1 cellular context compared by ENCODE assay signal in the genomic region with DNA sequence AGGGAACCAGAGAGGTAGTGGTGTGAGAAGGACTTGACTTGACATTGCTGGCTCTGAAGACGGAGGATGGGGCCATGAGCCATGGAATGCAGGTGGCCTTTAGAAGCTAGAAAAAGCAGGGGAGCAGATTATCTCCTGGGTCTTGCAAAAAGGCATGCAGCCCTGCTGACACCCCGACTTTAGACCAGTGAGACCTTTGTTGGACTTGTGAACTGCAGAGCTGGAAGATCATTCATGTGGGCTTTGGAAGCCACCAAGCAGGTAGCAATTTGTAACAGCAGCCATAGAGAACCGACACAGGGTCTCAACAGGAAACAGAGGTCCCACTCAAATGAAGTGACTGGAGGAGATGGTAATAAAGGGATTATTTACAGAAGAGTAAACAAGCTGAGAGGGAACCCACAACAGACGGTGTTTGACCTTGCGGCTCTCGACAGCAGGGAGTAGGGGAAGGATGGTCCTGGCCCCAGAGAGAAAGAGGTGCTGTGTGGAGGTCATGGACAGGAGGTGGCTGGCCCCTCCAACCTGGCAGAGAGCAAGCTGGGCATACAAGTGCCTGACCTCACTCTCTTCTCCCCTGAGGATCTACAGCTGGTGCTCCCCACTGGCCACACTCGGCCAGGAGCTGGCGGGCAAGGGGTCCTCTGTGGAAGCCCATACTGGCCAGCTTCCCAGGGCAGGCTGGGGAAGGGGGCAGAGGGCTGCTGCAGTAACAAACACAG.
A peak's percentile ranks its signal among the peaks of the same experiment; 100 is the strongest.
TF ChIP-seq lines count a peak whose summit lies in the region.

No MANE protein-coding gene starts in this region.

TF ChIP-seq in HepG2, 621 proteins besides CTCF, POLR2A, EP300 and RAD21 (continued from another document and continues in another):
- TF ChIP-seq, protein P1, sequence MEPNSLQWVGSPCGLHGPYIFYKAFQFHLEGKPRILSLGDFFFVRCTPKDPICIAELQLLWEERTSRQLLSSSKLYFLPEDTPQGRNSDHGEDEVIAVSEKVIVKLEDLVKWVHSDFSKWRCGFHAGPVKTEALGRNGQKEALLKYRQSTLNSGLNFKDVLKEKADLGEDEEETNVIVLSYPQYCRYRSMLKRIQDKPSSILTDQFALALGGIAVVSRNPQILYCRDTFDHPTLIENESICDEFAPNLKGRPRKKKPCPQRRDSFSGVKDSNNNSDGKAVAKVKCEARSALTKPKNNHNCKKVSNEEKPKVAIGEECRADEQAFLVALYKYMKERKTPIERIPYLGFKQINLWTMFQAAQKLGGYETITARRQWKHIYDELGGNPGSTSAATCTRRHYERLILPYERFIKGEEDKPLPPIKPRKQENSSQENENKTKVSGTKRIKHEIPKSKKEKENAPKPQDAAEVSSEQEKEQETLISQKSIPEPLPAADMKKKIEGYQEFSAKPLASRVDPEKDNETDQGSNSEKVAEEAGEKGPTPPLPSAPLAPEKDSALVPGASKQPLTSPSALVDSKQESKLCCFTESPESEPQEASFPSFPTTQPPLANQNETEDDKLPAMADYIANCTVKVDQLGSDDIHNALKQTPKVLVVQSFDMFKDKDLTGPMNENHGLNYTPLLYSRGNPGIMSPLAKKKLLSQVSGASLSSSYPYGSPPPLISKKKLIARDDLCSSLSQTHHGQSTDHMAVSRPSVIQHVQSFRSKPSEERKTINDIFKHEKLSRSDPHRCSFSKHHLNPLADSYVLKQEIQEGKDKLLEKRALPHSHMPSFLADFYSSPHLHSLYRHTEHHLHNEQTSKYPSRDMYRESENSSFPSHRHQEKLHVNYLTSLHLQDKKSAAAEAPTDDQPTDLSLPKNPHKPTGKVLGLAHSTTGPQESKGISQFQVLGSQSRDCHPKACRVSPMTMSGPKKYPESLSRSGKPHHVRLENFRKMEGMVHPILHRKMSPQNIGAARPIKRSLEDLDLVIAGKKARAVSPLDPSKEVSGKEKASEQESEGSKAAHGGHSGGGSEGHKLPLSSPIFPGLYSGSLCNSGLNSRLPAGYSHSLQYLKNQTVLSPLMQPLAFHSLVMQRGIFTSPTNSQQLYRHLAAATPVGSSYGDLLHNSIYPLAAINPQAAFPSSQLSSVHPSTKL (CRISPR knock-in tag; IDR thresholded peaks at IDR 0.05), result peak; percentile 45
- TF ChIP-seq ZFP82 (CRISPR knock-in tag; IDR thresholded peaks at IDR 0.05; ENCODE audit: borderline replicate concordance) (no peak), ZNF253 (CRISPR knock-in tag; IDR thresholded peaks at IDR 0.05; ENCODE audit: borderline replicate concordance) (no peak), RCOR2 (CRISPR knock-in tag; IDR thresholded peaks at IDR 0.05) (peak; percentile 41), ZBTB7A (CRISPR knock-in tag; IDR thresholded peaks at IDR 0.05) (peak; percentile 59; the same call in 1 of the 2 replicates), SOX6 (IDR thresholded peaks at IDR 0.05) (no peak), SOX6 (CRISPR knock-in tag; IDR thresholded peaks at IDR 0.05) (no peak), ZFP41 (CRISPR knock-in tag; IDR thresholded peaks at IDR 0.05; ENCODE audit: borderline replicate concordance) (no peak), JUND (CRISPR knock-in tag; IDR thresholded peaks at IDR 0.05) (0 out of 2 replicates have a peak, but pooled peaks have one; percentile 21), SALL2 (CRISPR knock-in tag; IDR thresholded peaks at IDR 0.05) (no peak), ZFAT (CRISPR knock-in tag; conservative IDR thresholded peaks at IDR 0.05) (no peak), ZNF44 (CRISPR knock-in tag; IDR thresholded peaks at IDR 0.05) (0 out of 2 replicates have a peak, but pooled peaks have one; percentile 40), ZNF124 (CRISPR knock-in tag; IDR thresholded peaks at IDR 0.05) (no peak), ZNF589 (CRISPR knock-in tag; conservative IDR thresholded peaks at IDR 0.05) (no peak), ZNF747 (CRISPR knock-in tag; IDR thresholded peaks at IDR 0.05; ENCODE audit: borderline replicate concordance) (0 out of 2 replicates have a peak, but pooled peaks have one; percentile 26), ZNF225 (CRISPR knock-in tag; IDR thresholded peaks at IDR 0.05) (0 out of 2 replicates have a peak, but pooled peaks have one; percentile 23), ZNF33B (CRISPR knock-in tag; IDR thresholded peaks at IDR 0.05) (0 out of 2 replicates have a peak, but pooled peaks have one; percentile 44), ZNF296 (CRISPR knock-in tag; conservative IDR thresholded peaks at IDR 0.05) (no peak), ARID2 (CRISPR knock-in tag; IDR thresholded peaks at IDR 0.05; ENCODE audit: borderline replicate concordance) (no peak), ZNF317 (CRISPR knock-in tag; IDR thresholded peaks at IDR 0.05) (no peak), CREM (IDR thresholded peaks at IDR 0.05) (peak; percentile 31; the same call in 1 of the 2 replicates), CREM (CRISPR knock-in tag; IDR thresholded peaks at IDR 0.05) (no peak), CBX2 (IDR thresholded peaks at IDR 0.05; ENCODE audit: low read depth, low read length) (no peak), CBX2 (CRISPR knock-in tag; IDR thresholded peaks at IDR 0.05; ENCODE audit: low read depth) (no peak), NCOA1 (CRISPR knock-in tag; IDR thresholded peaks at IDR 0.05) (0 out of 2 replicates have a peak, but pooled peaks have one; percentile 36), GATAD2A (CRISPR knock-in tag; IDR thresholded peaks at IDR 0.05) (peak; percentile 69), ZNF768 (CRISPR knock-in tag; IDR thresholded peaks at IDR 0.05) (no peak), ARHGAP35 (CRISPR knock-in tag; IDR thresholded peaks at IDR 0.05; ENCODE audit: borderline replicate concordance) (no peak), RBM39 (IDR thresholded peaks at IDR 0.05; ENCODE audit: low read depth, low read length, poor library complexity, severe bottlenecking) (peak; percentile 28), ZMAT3 (CRISPR knock-in tag; conservative IDR thresholded peaks at IDR 0.05) (no peak), ZFP90 (CRISPR knock-in tag; IDR thresholded peaks at IDR 0.05; ENCODE audit: borderline replicate concordance) (no peak)
- TF ChIP-seq, protein P2, sequence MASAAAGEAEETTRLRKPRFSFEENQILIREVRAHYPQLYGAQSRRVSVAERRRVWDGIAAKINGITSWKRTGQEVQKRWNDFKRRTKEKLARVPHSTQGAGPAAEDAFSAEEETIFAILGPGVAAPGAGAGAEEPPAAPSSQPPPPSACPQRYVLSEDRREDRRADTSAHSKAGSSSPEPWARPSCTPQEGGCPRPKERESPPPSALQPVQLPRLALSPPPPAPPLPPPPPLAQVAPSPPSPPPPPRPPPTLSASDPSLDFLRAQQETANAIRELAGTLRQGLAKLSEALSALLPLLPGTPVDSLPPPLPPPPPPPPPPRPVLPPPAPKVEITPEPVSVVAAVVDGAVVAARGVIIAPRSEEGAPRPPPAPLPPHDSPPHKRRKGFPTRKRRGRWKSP (CRISPR knock-in tag; IDR thresholded peaks at IDR 0.05), result 0 out of 2 replicates have a peak, but pooled peaks have one; percentile 15
- TF ChIP-seq, protein P3, sequence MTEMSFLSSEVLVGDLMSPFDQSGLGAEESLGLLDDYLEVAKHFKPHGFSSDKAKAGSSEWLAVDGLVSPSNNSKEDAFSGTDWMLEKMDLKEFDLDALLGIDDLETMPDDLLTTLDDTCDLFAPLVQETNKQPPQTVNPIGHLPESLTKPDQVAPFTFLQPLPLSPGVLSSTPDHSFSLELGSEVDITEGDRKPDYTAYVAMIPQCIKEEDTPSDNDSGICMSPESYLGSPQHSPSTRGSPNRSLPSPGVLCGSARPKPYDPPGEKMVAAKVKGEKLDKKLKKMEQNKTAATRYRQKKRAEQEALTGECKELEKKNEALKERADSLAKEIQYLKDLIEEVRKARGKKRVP (CRISPR knock-in tag; IDR thresholded peaks at IDR 0.05), result no peak
- TF ChIP-seq, protein P4, sequence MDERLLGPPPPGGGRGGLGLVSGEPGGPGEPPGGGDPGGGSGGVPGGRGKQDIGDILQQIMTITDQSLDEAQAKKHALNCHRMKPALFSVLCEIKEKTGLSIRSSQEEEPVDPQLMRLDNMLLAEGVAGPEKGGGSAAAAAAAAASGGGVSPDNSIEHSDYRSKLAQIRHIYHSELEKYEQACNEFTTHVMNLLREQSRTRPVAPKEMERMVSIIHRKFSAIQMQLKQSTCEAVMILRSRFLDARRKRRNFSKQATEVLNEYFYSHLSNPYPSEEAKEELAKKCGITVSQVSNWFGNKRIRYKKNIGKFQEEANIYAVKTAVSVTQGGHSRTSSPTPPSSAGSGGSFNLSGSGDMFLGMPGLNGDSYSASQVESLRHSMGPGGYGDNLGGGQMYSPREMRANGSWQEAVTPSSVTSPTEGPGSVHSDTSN (CRISPR knock-in tag; IDR thresholded peaks at IDR 0.05), result no peak
- TF ChIP-seq, protein P5, sequence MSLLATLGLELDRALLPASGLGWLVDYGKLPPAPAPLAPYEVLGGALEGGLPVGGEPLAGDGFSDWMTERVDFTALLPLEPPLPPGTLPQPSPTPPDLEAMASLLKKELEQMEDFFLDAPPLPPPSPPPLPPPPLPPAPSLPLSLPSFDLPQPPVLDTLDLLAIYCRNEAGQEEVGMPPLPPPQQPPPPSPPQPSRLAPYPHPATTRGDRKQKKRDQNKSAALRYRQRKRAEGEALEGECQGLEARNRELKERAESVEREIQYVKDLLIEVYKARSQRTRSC (CRISPR knock-in tag; IDR thresholded peaks at IDR 0.05; ENCODE audit: low read depth), result no peak
- TF ChIP-seq, protein P6, sequence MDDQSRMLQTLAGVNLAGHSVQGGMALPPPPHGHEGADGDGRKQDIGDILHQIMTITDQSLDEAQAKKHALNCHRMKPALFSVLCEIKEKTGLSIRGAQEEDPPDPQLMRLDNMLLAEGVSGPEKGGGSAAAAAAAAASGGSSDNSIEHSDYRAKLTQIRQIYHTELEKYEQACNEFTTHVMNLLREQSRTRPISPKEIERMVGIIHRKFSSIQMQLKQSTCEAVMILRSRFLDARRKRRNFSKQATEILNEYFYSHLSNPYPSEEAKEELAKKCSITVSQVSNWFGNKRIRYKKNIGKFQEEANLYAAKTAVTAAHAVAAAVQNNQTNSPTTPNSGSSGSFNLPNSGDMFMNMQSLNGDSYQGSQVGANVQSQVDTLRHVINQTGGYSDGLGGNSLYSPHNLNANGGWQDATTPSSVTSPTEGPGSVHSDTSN (CRISPR knock-in tag; IDR thresholded peaks at IDR 0.05; ENCODE audit: borderline replicate concordance), result no peak
- TF ChIP-seq, protein P7, sequence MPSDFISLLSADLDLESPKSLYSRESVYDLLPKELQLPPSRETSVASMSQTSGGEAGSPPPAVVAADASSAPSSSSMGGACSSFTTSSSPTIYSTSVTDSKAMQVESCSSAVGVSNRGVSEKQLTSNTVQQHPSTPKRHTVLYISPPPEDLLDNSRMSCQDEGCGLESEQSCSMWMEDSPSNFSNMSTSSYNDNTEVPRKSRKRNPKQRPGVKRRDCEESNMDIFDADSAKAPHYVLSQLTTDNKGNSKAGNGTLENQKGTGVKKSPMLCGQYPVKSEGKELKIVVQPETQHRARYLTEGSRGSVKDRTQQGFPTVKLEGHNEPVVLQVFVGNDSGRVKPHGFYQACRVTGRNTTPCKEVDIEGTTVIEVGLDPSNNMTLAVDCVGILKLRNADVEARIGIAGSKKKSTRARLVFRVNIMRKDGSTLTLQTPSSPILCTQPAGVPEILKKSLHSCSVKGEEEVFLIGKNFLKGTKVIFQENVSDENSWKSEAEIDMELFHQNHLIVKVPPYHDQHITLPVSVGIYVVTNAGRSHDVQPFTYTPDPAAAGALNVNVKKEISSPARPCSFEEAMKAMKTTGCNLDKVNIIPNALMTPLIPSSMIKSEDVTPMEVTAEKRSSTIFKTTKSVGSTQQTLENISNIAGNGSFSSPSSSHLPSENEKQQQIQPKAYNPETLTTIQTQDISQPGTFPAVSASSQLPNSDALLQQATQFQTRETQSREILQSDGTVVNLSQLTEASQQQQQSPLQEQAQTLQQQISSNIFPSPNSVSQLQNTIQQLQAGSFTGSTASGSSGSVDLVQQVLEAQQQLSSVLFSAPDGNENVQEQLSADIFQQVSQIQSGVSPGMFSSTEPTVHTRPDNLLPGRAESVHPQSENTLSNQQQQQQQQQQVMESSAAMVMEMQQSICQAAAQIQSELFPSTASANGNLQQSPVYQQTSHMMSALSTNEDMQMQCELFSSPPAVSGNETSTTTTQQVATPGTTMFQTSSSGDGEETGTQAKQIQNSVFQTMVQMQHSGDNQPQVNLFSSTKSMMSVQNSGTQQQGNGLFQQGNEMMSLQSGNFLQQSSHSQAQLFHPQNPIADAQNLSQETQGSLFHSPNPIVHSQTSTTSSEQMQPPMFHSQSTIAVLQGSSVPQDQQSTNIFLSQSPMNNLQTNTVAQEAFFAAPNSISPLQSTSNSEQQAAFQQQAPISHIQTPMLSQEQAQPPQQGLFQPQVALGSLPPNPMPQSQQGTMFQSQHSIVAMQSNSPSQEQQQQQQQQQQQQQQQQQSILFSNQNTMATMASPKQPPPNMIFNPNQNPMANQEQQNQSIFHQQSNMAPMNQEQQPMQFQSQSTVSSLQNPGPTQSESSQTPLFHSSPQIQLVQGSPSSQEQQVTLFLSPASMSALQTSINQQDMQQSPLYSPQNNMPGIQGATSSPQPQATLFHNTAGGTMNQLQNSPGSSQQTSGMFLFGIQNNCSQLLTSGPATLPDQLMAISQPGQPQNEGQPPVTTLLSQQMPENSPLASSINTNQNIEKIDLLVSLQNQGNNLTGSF (CRISPR knock-in tag; IDR thresholded peaks at IDR 0.05), result no peak
- TF ChIP-seq, protein P8, sequence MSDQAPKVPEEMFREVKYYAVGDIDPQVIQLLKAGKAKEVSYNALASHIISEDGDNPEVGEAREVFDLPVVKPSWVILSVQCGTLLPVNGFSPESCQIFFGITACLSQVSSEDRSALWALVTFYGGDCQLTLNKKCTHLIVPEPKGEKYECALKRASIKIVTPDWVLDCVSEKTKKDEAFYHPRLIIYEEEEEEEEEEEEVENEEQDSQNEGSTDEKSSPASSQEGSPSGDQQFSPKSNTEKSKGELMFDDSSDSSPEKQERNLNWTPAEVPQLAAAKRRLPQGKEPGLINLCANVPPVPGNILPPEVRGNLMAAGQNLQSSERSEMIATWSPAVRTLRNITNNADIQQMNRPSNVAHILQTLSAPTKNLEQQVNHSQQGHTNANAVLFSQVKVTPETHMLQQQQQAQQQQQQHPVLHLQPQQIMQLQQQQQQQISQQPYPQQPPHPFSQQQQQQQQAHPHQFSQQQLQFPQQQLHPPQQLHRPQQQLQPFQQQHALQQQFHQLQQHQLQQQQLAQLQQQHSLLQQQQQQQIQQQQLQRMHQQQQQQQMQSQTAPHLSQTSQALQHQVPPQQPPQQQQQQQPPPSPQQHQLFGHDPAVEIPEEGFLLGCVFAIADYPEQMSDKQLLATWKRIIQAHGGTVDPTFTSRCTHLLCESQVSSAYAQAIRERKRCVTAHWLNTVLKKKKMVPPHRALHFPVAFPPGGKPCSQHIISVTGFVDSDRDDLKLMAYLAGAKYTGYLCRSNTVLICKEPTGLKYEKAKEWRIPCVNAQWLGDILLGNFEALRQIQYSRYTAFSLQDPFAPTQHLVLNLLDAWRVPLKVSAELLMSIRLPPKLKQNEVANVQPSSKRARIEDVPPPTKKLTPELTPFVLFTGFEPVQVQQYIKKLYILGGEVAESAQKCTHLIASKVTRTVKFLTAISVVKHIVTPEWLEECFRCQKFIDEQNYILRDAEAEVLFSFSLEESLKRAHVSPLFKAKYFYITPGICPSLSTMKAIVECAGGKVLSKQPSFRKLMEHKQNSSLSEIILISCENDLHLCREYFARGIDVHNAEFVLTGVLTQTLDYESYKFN (CRISPR knock-in tag; conservative IDR thresholded peaks at IDR 0.05), result 0 out of 2 replicates have a peak, but pooled peaks have one; percentile 24
- TF ChIP-seq, protein P9, sequence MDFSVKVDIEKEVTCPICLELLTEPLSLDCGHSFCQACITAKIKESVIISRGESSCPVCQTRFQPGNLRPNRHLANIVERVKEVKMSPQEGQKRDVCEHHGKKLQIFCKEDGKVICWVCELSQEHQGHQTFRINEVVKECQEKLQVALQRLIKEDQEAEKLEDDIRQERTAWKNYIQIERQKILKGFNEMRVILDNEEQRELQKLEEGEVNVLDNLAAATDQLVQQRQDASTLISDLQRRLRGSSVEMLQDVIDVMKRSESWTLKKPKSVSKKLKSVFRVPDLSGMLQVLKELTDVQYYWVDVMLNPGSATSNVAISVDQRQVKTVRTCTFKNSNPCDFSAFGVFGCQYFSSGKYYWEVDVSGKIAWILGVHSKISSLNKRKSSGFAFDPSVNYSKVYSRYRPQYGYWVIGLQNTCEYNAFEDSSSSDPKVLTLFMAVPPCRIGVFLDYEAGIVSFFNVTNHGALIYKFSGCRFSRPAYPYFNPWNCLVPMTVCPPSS (IDR thresholded peaks at IDR 0.05), result no peak
